ENCODE assay signal across 1 cellular context in the genomic region with DNA sequence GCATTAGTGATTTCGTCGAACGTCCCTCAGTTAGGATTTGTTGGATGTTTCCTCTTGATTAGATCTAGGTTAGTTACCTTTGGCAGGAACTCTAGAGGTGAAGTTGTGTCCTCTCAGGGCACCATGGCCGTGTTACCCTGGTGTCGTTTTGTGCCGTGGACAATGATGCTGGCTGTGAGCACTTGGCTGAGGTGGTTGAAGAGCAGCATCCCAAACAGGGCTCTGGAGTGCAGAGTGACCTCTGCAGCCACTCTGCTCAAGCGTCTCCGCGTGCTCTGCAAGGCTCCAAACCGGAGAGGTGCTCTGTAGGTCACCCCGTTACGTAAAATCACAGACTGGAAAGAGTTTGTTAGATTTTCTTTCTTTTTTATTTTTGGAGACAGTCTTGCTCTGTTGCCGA.
TF ChIP-seq lines count a peak whose summit lies in the region.

No MANE protein-coding gene starts in this region.

TF ChIP-seq in WTC11, 78 proteins besides CTCF, POLR2A, EP300 and RAD21 (continued from another document):
- no peak for TF ChIP-seq AFF4 (CRISPR knock-in tag; IDR thresholded peaks at IDR 0.05; ENCODE audit: borderline replicate concordance)
- TF ChIP-seq JUN (CRISPR knock-in tag; IDR thresholded peaks at IDR 0.05): no peak
- TF ChIP-seq TP53 (CRISPR knock-in tag; IDR thresholded peaks at IDR 0.05): no peak
- TF ChIP-seq, protein P1, sequence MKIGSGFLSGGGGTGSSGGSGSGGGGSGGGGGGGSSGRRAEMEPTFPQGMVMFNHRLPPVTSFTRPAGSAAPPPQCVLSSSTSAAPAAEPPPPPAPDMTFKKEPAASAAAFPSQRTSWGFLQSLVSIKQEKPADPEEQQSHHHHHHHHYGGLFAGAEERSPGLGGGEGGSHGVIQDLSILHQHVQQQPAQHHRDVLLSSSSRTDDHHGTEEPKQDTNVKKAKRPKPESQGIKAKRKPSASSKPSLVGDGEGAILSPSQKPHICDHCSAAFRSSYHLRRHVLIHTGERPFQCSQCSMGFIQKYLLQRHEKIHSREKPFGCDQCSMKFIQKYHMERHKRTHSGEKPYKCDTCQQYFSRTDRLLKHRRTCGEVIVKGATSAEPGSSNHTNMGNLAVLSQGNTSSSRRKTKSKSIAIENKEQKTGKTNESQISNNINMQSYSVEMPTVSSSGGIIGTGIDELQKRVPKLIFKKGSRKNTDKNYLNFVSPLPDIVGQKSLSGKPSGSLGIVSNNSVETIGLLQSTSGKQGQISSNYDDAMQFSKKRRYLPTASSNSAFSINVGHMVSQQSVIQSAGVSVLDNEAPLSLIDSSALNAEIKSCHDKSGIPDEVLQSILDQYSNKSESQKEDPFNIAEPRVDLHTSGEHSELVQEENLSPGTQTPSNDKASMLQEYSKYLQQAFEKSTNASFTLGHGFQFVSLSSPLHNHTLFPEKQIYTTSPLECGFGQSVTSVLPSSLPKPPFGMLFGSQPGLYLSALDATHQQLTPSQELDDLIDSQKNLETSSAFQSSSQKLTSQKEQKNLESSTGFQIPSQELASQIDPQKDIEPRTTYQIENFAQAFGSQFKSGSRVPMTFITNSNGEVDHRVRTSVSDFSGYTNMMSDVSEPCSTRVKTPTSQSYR (CRISPR knock-in tag; IDR thresholded peaks at IDR 0.05): no peak
- no peak for TF ChIP-seq EMX1 (CRISPR knock-in tag; IDR thresholded peaks at IDR 0.05)
- no peak for TF ChIP-seq IRF2 (CRISPR knock-in tag; IDR thresholded peaks at IDR 0.05; ENCODE audit: borderline replicate concordance, low read depth)
